ENCODE assay signal across 12 cellular contexts in the genomic region with DNA sequence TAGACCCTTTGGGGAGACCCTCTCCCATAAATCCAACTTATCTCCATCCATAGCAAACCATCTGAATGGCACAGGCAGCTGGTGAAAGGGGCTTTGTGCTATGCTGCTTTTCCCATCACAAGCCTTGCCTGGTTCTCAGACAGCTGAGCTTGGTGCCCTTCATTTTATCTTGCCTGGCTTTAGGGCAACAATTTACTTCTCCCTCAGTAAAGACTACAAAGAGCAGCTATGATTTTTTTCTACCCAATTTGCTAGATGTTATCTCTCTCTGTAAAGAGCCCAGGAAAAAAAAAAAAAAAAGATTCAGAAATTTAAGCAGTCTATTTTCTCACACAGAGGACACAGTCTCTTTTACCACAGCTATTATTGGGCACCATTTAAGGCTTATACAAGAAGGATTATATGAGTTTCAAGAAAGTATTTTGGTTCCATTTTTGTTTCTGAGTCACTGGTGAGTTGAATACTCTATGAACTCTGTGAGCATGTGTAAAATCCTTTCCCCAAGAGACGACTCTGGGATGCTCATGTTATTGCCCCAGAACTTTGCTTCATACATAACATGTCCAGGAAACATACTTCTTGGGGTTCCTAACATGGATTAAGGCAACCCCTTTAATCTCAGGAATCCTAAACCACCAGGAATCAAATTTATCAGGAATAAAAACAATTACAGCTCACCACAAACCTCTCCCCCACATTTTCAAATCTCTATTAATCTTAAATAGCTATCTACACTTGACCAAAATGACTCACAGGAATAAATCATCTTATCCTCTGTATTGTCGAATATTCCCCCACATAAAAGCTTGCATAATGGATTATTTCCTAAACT.
DNase-seq lines count a peak whose midpoint lies in the region; ATAC-seq, FAIRE-seq and TF ChIP-seq lines count a peak whose summit lies in the region.
"Had no signal": no experiment of that assay in that cellular context is flagged by ENCODE, and none has a peak within 500 bp of the region (broad histone marks: within the 10 kb centered on the region; RNA-seq: fewer than 3 reads in every experiment).

No MANE protein-coding gene starts in this region.

- H4K20me1 ChIP-seq in PC-3 (ENCODE audit: low read length) (no peaks in the 10 kb centered on the region), endothelial cell of umbilical vein (replicated peaks; ENCODE audit: control insufficient read depth, extremely low read depth, insufficient read depth, low read length) (no peaks in the 10 kb centered on the region), osteoblast (ENCODE audit: insufficient read depth, low read length) (no peaks in the 10 kb centered on the region)

- peak; percentile 49 for FAIRE-seq in endothelial cell of umbilical vein (lab: Jason Lieb, UNC)
- FAIRE-seq in GM12892 (lab: Jason Lieb, UNC), result no peak
- FAIRE-seq: bronchial epithelial cell had no signal

- POLR2A ChIA-PET in PC-3 (lab: Charles Lee; ENCODE audit: unreplicated experiment), result interaction anchor here (0.7 kb wide), 1 partner anchor 178 kb away, joined by 3 read pairs; no protein-coding TSS in a partner anchor
- POLR2A ChIA-PET in endothelial cell of umbilical vein (lab: Charles Lee), result interaction anchor here (0.6 kb wide), 1 partner anchor 1116 kb away, joined by 3 read pairs; no protein-coding TSS in a partner anchor

- no peaks in the 10 kb centered on the region for H3K27me3 ChIP-seq in PC-3 (ENCODE audit: low read length)
- no peaks in the 10 kb centered on the region for H3K27me3 ChIP-seq in endothelial cell of umbilical vein (ENCODE audit: control insufficient read depth in 2 of 2, insufficient read depth in 2 of 2, low read length in 2 of 2)
- no peaks in the 10 kb centered on the region for H3K27me3 ChIP-seq in osteoblast (ENCODE audit: insufficient read depth, low read length)
- no peaks in the 10 kb centered on the region for H3K27me3 ChIP-seq in right atrium auricular region

- H3K27ac ChIP-seq in PC-3 (ENCODE audit: low read length), result peak overlapping the region; percentile 35; the same call in 1 of the 2 replicates
- H3K27ac ChIP-seq in endothelial cell of umbilical vein (ENCODE audit: insufficient read depth, low read depth, low read length), result peak overlapping the region; percentile 16
- peak overlapping the region; percentile 47 for H3K27ac ChIP-seq in osteoblast (ENCODE audit: low read depth, low read length)
- no peak overlapping the region for H3K27ac ChIP-seq in right atrium auricular region

- intact Hi-C loops in PC-3 (cut with micrococcal nuclease) (no loop called here), endothelial cell of umbilical vein (cut with micrococcal nuclease) (no loop called here), Calu3 (cut with micrococcal nuclease; ENCODE audit: unreplicated experiment) (no loop called here)

- H3K9ac ChIP-seq in PC-3 (ENCODE audit: low read length), result no peak overlapping the region
- H3K9ac ChIP-seq in endothelial cell of umbilical vein (replicated peaks; ENCODE audit: extremely low read depth, insufficient read depth, low read length), result no peak overlapping the region

- no peaks in the 10 kb centered on the region for H3K9me3 Mint-ChIP-seq in Calu3 (ENCODE audit: low read depth, unreplicated experiment)

- DNase-seq in GM12865 (ENCODE audit: low read depth), result peak; percentile 29
- DNase-seq in PC-3, result peak; percentile 70
- peak; percentile 48 for DNase-seq in endothelial cell of umbilical vein (ENCODE audit: low read depth, low spot score)
- peak; percentile 51 for DNase-seq in osteoblast (ENCODE audit: insufficient read length, low spot score, missing footprints)
- DNase-seq in right atrium auricular region (ENCODE audit: low spot score), result no peak
- no peak for DNase-seq in GM12892 (ENCODE audit: insufficient read length)
- DNase-seq in Calu3, result no peak
- DNase-seq: activated CD4-positive, alpha-beta T cell treated with anti-CD3 and anti-CD28 coated beads for 4 hours; NCI-H1694; T-helper 1 cell had no signal

- TF ChIP-seq CTCF in GM12865 (IDR thresholded peaks at IDR 0.05; ENCODE audit: insufficient read depth, low read depth, low read length, missing control alignments) (no peak), PC-3 (conservative IDR thresholded peaks at IDR 0.05; ENCODE audit: low read depth, low read length) (no peak), endothelial cell of umbilical vein (IDR thresholded peaks at IDR 0.05; ENCODE audit: extremely low read depth in 1 of 2, insufficient read depth in 1 of 2, low read depth in 1 of 2, low read length in 2 of 2) (no peak), osteoblast (IDR thresholded peaks at IDR 0.05; ENCODE audit: extremely low read depth, low read depth, low read length) (no peak), right atrium auricular region (IDR thresholded peaks at IDR 0.05) (no peak), Calu3 (IDR thresholded peaks at IDR 0.05; ENCODE audit: unreplicated experiment) (no peak)

- TF ChIP-seq POLR2A in endothelial cell of umbilical vein (IDR thresholded peaks at IDR 0.05; ENCODE audit: low read depth, low read length), result no peak
- no peak for TF ChIP-seq POLR2A in GM12892 (IDR thresholded peaks at IDR 0.05; ENCODE audit: low read depth, low read length)

- H3F3A ChIP-seq in PC-3 (ENCODE audit: low read length, unreplicated experiment), result no peaks in the 10 kb centered on the region

- no peaks in the 10 kb centered on the region for H3K9me2 ChIP-seq in PC-3 (replicated peaks; ENCODE audit: low read length)

- H3K4me2 ChIP-seq in PC-3 (ENCODE audit: low read length), result peak overlapping the region; percentile 67
- peak overlapping the region; percentile 61 for H3K4me2 ChIP-seq in endothelial cell of umbilical vein (ENCODE audit: insufficient read depth, low read length)
- H3K4me2 ChIP-seq in osteoblast (ENCODE audit: insufficient read depth, low read length), result peak overlapping the region; percentile 37

- H3K27ac Mint-ChIP-seq in Calu3 (ENCODE audit: unreplicated experiment), result no peak overlapping the region

- H3K36me3 ChIP-seq in PC-3 (ENCODE audit: low read depth, low read length) (no peaks in the 10 kb centered on the region), endothelial cell of umbilical vein (ENCODE audit: control insufficient read depth in 2 of 2, extremely low read depth in 1 of 2, insufficient read depth in 2 of 2, low read length in 2 of 2) (no peaks in the 10 kb centered on the region), osteoblast (ENCODE audit: insufficient read depth, low read length) (no peaks in the 10 kb centered on the region), right atrium auricular region (no peaks in the 10 kb centered on the region)

- H3K4me1 ChIP-seq in PC-3 (ENCODE audit: insufficient read depth, low read length), result peaks cover 31% of the 10 kb centered on the region
- H3K4me1 ChIP-seq in endothelial cell of umbilical vein (ENCODE audit: control insufficient read depth, extremely low read depth, insufficient read depth, low read length), result peaks cover 76% of the 10 kb centered on the region
- peaks cover 25% of the 10 kb centered on the region for H3K4me1 ChIP-seq in osteoblast (ENCODE audit: insufficient read depth, low read length)
- H3K4me1 ChIP-seq in right atrium auricular region, result peaks cover 0 to 15% of the 10 kb centered on the region in 2 donors

- H3K4me1 Mint-ChIP-seq in Calu3 (ENCODE audit: low read depth, unreplicated experiment), result peaks cover 8% of the 10 kb centered on the region

- no peaks in the 10 kb centered on the region for H3K36me3 Mint-ChIP-seq in Calu3 (ENCODE audit: insufficient read depth, unreplicated experiment)

- no peak overlapping the region for H3K4me3 ChIP-seq in GM12865 (ENCODE audit: low read depth, low read length)
- 0 out of 2 replicates have a peak overlapping the region, but pooled peaks have one; percentile 5 for H3K4me3 ChIP-seq in PC-3 (ENCODE audit: low read length)
- H3K4me3 ChIP-seq in endothelial cell of umbilical vein (replicated peaks in 1 of 3; ENCODE audit: insufficient read depth in 1 of 3, low read depth in 1 of 3, low read length in 3 of 3), result no peak overlapping the region
- no peak overlapping the region for H3K4me3 ChIP-seq in osteoblast (ENCODE audit: insufficient read depth, low read length)
- H3K4me3 ChIP-seq in right atrium auricular region, result no peak overlapping the region

- peak; percentile 69 for ATAC-seq in PC-3
- no peak for ATAC-seq in GM19351 (IDR thresholded peaks at IDR 0.05; ENCODE audit: unreplicated experiment)

- no peaks in the 10 kb centered on the region for H3K9me3 ChIP-seq in PC-3 (ENCODE audit: low read length)
- H3K9me3 ChIP-seq in endothelial cell of umbilical vein (replicated peaks; ENCODE audit: control insufficient read depth, insufficient read depth, low read length), result no peaks in the 10 kb centered on the region
- no peaks in the 10 kb centered on the region for H3K9me3 ChIP-seq in osteoblast (ENCODE audit: low read depth, low read length)
- H3K9me3 ChIP-seq in right atrium auricular region, result no peaks in the 10 kb centered on the region

- CTCF ChIA-PET in PC-3 (lab: Charles Lee), result interaction anchor here (0.6 to 1.6 kb wide), 2 partner anchors 11 to 228 kb away, joined by 3 to 5 read pairs; no protein-coding TSS in a partner anchor
- CTCF ChIA-PET in endothelial cell of umbilical vein (lab: Charles Lee), result interaction anchor here (0.9 to 2.5 kb wide), 7 partner anchors 16 to 487 kb away, joined by 3 to 14 read pairs (median 5); no protein-coding TSS in a partner anchor
- CTCF ChIA-PET in Calu3 (lab: Charles Lee), result no interaction called here

- no peak overlapping the region for H2AFZ ChIP-seq in PC-3 (ENCODE audit: low read length)
- H2AFZ ChIP-seq in endothelial cell of umbilical vein (ENCODE audit: low read depth, low read length), result no peak overlapping the region
- H2AFZ ChIP-seq in osteoblast (ENCODE audit: low read length), result no peak overlapping the region

- no peaks in the 10 kb centered on the region for H3K27me3 Mint-ChIP-seq in Calu3 (ENCODE audit: unreplicated experiment)

- no peaks in the 10 kb centered on the region for H3K79me2 ChIP-seq in PC-3 (ENCODE audit: low read length)
- H3K79me2 ChIP-seq in endothelial cell of umbilical vein (ENCODE audit: control insufficient read depth, insufficient read depth, low read length), result no peaks in the 10 kb centered on the region
- no peaks in the 10 kb centered on the region for H3K79me2 ChIP-seq in osteoblast (ENCODE audit: insufficient read depth, low read length)

- BruUV-seq in PC-3 (replicated peaks; lab: Mats Ljungman, UMichigan) (no TSS peak), endothelial cell of umbilical vein (replicated peaks; lab: Mats Ljungman, UMichigan) (no TSS peak), Calu3 (replicated peaks; lab: Mats Ljungman, UMichigan) (no TSS peak)

- no peaks in the 10 kb centered on the region for H3K9me1 ChIP-seq in endothelial cell of umbilical vein (replicated peaks; ENCODE audit: control insufficient read depth, extremely low read depth, insufficient read depth, low read length)

- no peak overlapping the region for H3K4me3 Mint-ChIP-seq in Calu3 (ENCODE audit: low read depth, unreplicated experiment)

- dilution Hi-C loops in endothelial cell of umbilical vein (cut with MboI; ENCODE audit: extremely low pct_ligation_motif_present, low sequenced_read_pairs), result no loop called here

TF ChIP-seq in endothelial cell of umbilical vein, 7 proteins besides CTCF, POLR2A, EP300 and RAD21 (continues in another document):
- TF ChIP-seq FOS (IDR thresholded peaks at IDR 0.05; ENCODE audit: borderline replicate concordance, insufficient read depth, low read length) (peak; percentile 70), POLR2AphosphoS5 (IDR thresholded peaks at IDR 0.05; ENCODE audit: insufficient read depth, low read depth, low read length) (no peak)

Comparison
In these comparisons a context has a peak if more than half of its experiments do, and no peak if none do; other contexts are left out.
1. DNase-seq: peak in GM12865 (single experiment), PC-3 (single experiment), endothelial cell of umbilical vein (single experiment) and osteoblast (single experiment); none in right atrium auricular region (single experiment), GM12892 (single experiment) and Calu3 (single experiment).
2. H3K27ac ChIP-seq: peak in PC-3 (single experiment), endothelial cell of umbilical vein (single experiment) and osteoblast (single experiment); none in right atrium auricular region (0 of 2).
3. Peak in every context shown above with its lines, with median percentiles within 50 percentile points of each other: H3K4me2 ChIP-seq.